In the genomic region with DNA sequence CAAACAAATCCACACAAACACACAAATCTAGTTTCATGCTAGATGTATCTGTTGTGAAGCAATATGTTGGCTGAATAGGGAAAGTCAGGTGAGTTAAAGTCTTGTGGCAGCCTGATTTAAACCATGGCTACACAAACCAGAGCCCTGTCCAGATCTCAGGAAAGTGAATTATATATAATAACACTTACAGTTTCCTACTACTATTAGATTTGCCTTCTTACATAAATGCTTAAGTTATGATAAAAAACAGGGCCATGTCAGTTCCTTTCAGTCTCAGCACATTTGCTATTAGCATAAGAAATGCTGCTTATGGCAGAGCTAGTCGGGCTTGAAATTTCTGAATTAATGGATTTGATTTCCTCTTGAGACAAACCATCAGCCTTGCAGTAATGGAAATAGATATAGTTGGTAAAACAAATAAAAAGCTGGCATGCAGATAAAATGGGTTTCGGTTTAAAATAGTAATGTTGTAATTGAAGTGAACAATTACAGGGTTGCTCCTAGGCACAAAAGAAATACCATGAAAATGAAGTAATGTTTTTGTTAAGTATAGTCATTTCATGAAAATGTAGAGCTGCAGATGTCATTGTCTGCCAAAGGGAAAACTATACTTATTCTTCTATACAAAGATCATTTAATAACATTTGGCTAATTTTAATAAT, we compare ENCODE assay signal across 8 cellular contexts.
DNase-seq lines count a peak whose midpoint lies in the region; ATAC-seq, FAIRE-seq and TF ChIP-seq lines count a peak whose summit lies in the region.

No MANE protein-coding gene starts in this region.

- H3K9me3 ChIP-seq in endothelial cell of umbilical vein (replicated peaks; ENCODE audit: control insufficient read depth, insufficient read depth, low read length) (no peaks in the 10 kb centered on the region), trophoblast cell (ENCODE audit: insufficient read depth, low read depth, low read length) (no peaks in the 10 kb centered on the region)

- H3K4me1 ChIP-seq in endothelial cell of umbilical vein (ENCODE audit: control insufficient read depth, extremely low read depth, insufficient read depth, low read length) (peaks cover 54% of the 10 kb centered on the region), trophoblast cell (ENCODE audit: control insufficient read depth in 1 of 2, insufficient read depth in 2 of 2, low read length in 2 of 2) (peaks cover 3 to 13% of the 10 kb centered on the region in 2 experiments)

- no peak overlapping the region for H3K4ac ChIP-seq in trophoblast cell (ENCODE audit: low read depth, low read length)

- DNase-seq in EH (ENCODE audit: low read depth) (peak; percentile 78), NCI-H446 (lab: John Stamatoyannopoulos, UW) (peak; percentile 22 to 54), endothelial cell of umbilical vein (ENCODE audit: low read depth, low spot score) (peak; percentile 92), trophoblast cell (peak in 1 of 2 donors; percentile 53), GM10248 (ENCODE audit: extremely low spot score) (no peak), SW 1271 (lab: John Stamatoyannopoulos, UW) (no peak)

- no peak overlapping the region for H3K18ac ChIP-seq in trophoblast cell (ENCODE audit: low read length)

- POLR2A ChIA-PET in endothelial cell of umbilical vein (lab: Charles Lee) = interaction anchor here (0.6 to 2.0 kb wide), 6 partner anchors 38 to 761 kb away, joined by 3 to 14 read pairs (median 3); no protein-coding TSS in a partner anchor
- POLR2A ChIA-PET in GM10248 (lab: Yijun Ruan, JAX) = no interaction called here

- H2BK120ac ChIP-seq in trophoblast cell (ENCODE audit: insufficient read depth, low read length, poor library complexity) = peak overlapping the region; percentile 88

- CTCF ChIA-PET in endothelial cell of umbilical vein (lab: Charles Lee) = interaction anchor here (0.9 to 3.5 kb wide), 10 partner anchors 75 to 814 kb away, joined by 3 to 21 read pairs (median 6); no protein-coding TSS in a partner anchor
- CTCF ChIA-PET in GM10248 (lab: Yijun Ruan, JAX) = interaction anchor here (0.9 to 1.6 kb wide), 4 partner anchors 15 to 40 kb away, joined by 3 to 5 read pairs (median 3); no protein-coding TSS in a partner anchor

- H3K4me3 ChIP-seq in endothelial cell of umbilical vein (replicated peaks in 1 of 3; ENCODE audit: insufficient read depth in 1 of 3, low read depth in 1 of 3, low read length in 3 of 3) = peak overlapping the region in 1 of 3 experiments; percentile 8
- no peak overlapping the region for H3K4me3 ChIP-seq in trophoblast cell (ENCODE audit: low read depth, low read length)

- H3K27ac ChIP-seq in endothelial cell of umbilical vein (ENCODE audit: insufficient read depth, low read depth, low read length) = peak overlapping the region; percentile 99
- H3K27ac ChIP-seq in trophoblast cell (ENCODE audit: low read depth, low read length) = peak overlapping the region; percentile 88

- dilution Hi-C loops in endothelial cell of umbilical vein (cut with MboI; ENCODE audit: extremely low pct_ligation_motif_present, low sequenced_read_pairs) = no loop called here

- intact Hi-C loops in endothelial cell of umbilical vein (cut with micrococcal nuclease) = loop anchor here (1.0 to 5.0 kb wide), 18 partner anchors 74 to 1710 kb away; no protein-coding TSS in a partner anchor

- BruUV-seq in endothelial cell of umbilical vein (replicated peaks; lab: Mats Ljungman, UMichigan) = TSS peak; percentile 46

- peak; percentile 78 for FAIRE-seq in endothelial cell of umbilical vein (lab: Jason Lieb, UNC)

- H3K14ac ChIP-seq in trophoblast cell (ENCODE audit: low read length) = no peak overlapping the region

- peaks cover 12% of the 10 kb centered on the region for H3K79me1 ChIP-seq in trophoblast cell (ENCODE audit: low read length)

- WGBS in trophoblast cell (ENCODE audit: extremely low coverage, insufficient coverage, insufficient read length) = 100% methylated on average over 1 of the region's 2 CpGs

- ATAC-seq in HG02884 (IDR thresholded peaks at IDR 0.05; ENCODE audit: unreplicated experiment) (no peak), HG02623 (IDR thresholded peaks at IDR 0.05; ENCODE audit: unreplicated experiment) (no peak)

- no peaks in the 10 kb centered on the region for H3K9me1 ChIP-seq in endothelial cell of umbilical vein (replicated peaks; ENCODE audit: control insufficient read depth, extremely low read depth, insufficient read depth, low read length)

- no peak overlapping the region for H3K23ac ChIP-seq in trophoblast cell (ENCODE audit: low read length)

- H3K27me3 ChIP-seq in endothelial cell of umbilical vein (ENCODE audit: control insufficient read depth in 2 of 2, insufficient read depth in 2 of 2, low read length in 2 of 2) = no peaks in the 10 kb centered on the region
- H3K27me3 ChIP-seq in trophoblast cell (ENCODE audit: insufficient read depth, low read length) = no peaks in the 10 kb centered on the region

- TF ChIP-seq POLR2A in endothelial cell of umbilical vein (IDR thresholded peaks at IDR 0.05; ENCODE audit: low read depth, low read length) = no peak

- H4K91ac ChIP-seq in trophoblast cell (ENCODE audit: low read depth, low read length) = no peak overlapping the region

- TF ChIP-seq CTCF in endothelial cell of umbilical vein (IDR thresholded peaks at IDR 0.05; ENCODE audit: extremely low read depth in 1 of 2, insufficient read depth in 1 of 2, low read depth in 1 of 2, low read length in 2 of 2) = no peak
- no peak for TF ChIP-seq CTCF in GM10248 (IDR thresholded peaks at IDR 0.05; ENCODE audit: control extremely low read depth, extremely low read depth, low read depth, missing control alignments)

- H4K20me1 ChIP-seq in endothelial cell of umbilical vein (replicated peaks; ENCODE audit: control insufficient read depth, extremely low read depth, insufficient read depth, low read length) = no peaks in the 10 kb centered on the region

- H2AK5ac ChIP-seq in trophoblast cell (ENCODE audit: low read length) = no peak overlapping the region

- H3K9ac ChIP-seq in endothelial cell of umbilical vein (replicated peaks; ENCODE audit: extremely low read depth, insufficient read depth, low read length) = peak overlapping the region; percentile 96
- no peak overlapping the region for H3K9ac ChIP-seq in trophoblast cell (ENCODE audit: low read length)

- H3K4me2 ChIP-seq in endothelial cell of umbilical vein (ENCODE audit: insufficient read depth, low read length) (peak overlapping the region; percentile 78), trophoblast cell (ENCODE audit: low read length) (no peak overlapping the region)

- H4K12ac ChIP-seq in trophoblast cell (ENCODE audit: low read depth, low read length) = no peak overlapping the region

- H2AFZ ChIP-seq in endothelial cell of umbilical vein (ENCODE audit: low read depth, low read length) (peak overlapping the region; percentile 25), trophoblast cell (ENCODE audit: insufficient read depth, low read length, poor library complexity) (no peak overlapping the region)

- H3K36me3 ChIP-seq in endothelial cell of umbilical vein (ENCODE audit: control insufficient read depth in 2 of 2, extremely low read depth in 1 of 2, insufficient read depth in 2 of 2, low read length in 2 of 2) (no peaks in the 10 kb centered on the region), trophoblast cell (ENCODE audit: control insufficient read depth in 1 of 2, insufficient read depth in 2 of 2, low read length in 2 of 2) (no peaks in the 10 kb centered on the region)

- no peak overlapping the region for H2BK5ac ChIP-seq in trophoblast cell (ENCODE audit: low read depth, low read length, poor library complexity)

- no peak overlapping the region for H4K8ac ChIP-seq in trophoblast cell (ENCODE audit: low read depth, low read length)

- H2BK12ac ChIP-seq in trophoblast cell (ENCODE audit: low read length) = no peak overlapping the region

- H3K79me2 ChIP-seq in endothelial cell of umbilical vein (ENCODE audit: control insufficient read depth, insufficient read depth, low read length) (no peaks in the 10 kb centered on the region), trophoblast cell (ENCODE audit: control insufficient read depth, insufficient read depth, low read length, poor library complexity) (no peaks in the 10 kb centered on the region)

TF ChIP-seq in endothelial cell of umbilical vein, 7 proteins besides CTCF, POLR2A, EP300 and RAD21:
- TF ChIP-seq POLR2AphosphoS5 (IDR thresholded peaks at IDR 0.05; ENCODE audit: insufficient read depth, low read depth, low read length) = no peak
- TF ChIP-seq, protein P1, sequence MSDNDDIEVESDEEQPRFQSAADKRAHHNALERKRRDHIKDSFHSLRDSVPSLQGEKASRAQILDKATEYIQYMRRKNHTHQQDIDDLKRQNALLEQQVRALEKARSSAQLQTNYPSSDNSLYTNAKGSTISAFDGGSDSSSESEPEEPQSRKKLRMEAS (IDR thresholded peaks at IDR 0.05; ENCODE audit: insufficient read depth, insufficient read length) = no peak
- peak; percentile 89 for TF ChIP-seq JUN (IDR thresholded peaks at IDR 0.05; ENCODE audit: borderline replicate concordance, insufficient read depth, insufficient read length, low read depth)
- TF ChIP-seq GATA2 (IDR thresholded peaks at IDR 0.05; ENCODE audit: insufficient read depth, insufficient read length, low read depth, low read length) = no peak

Comparison
In these comparisons a context has a peak if more than half of its experiments do, and no peak if none do; other contexts are left out.
1. DNase-seq: peak in EH (single experiment), NCI-H446 (2 of 2) and endothelial cell of umbilical vein (single experiment); none in GM10248 (single experiment) and SW 1271 (0 of 2).